ENCODE assay signal across 18 cellular contexts in genomic region chr11:96204366-96204659, GRCh38.
A peak's percentile ranks its signal among the peaks of the same experiment; 100 is the strongest.
DNase-seq lines count a peak whose midpoint lies in the region; ATAC-seq and TF ChIP-seq lines count a peak whose summit lies in the region.
"Had no signal": no experiment of that assay in that cellular context is flagged by ENCODE, and none has a peak within 500 bp of the region (broad histone marks: within the 10 kb centered on the region; RNA-seq: fewer than 3 reads in every experiment).

No MANE protein-coding gene starts in this region.

- H3K9me3 ChIP-seq in A673 (ENCODE audit: low read depth, low read length, poor library complexity, severe bottlenecking) (no peaks in the 10 kb centered on the region), mesenchymal stem cell (ENCODE audit: control insufficient read depth, low read length) (no peaks in the 10 kb centered on the region), GM23248 (ENCODE audit: low read depth) (no peaks in the 10 kb centered on the region)
- no peaks in the 10 kb centered on the region for H3K9me3 ChIP-seq in CD8-positive, alpha-beta T cell (ENCODE audit: low read length)
- H3K9me3 ChIP-seq: ascending aorta, BE2C, heart right ventricle, mucosa of descending colon had no signal

- no peak overlapping the region for H2BK15ac ChIP-seq in mesenchymal stem cell (ENCODE audit: low read depth, poor library complexity, severe bottlenecking)

- H3K79me2 ChIP-seq in GM23248 (ENCODE audit: insufficient read depth), result peaks cover 96% of the 10 kb centered on the region

- no peak for ATAC-seq in CD8-positive, alpha-beta T cell
- ATAC-seq in SK-N-SH treated with all-trans-retinoic acid at 6 μM for 48 hours, result no peak
- ATAC-seq in HG03175 (IDR thresholded peaks at IDR 0.05; ENCODE audit: unreplicated experiment), result no peak
- ATAC-seq: heart right ventricle, mucosa of descending colon had no signal

- DNase-seq in A673 (ENCODE audit: low spot score) (no peak), mesenchymal stem cell (peak; percentile 61), GM23248 (no peak), 8988T (no peak)
- no peak for DNase-seq in CD8-positive, alpha-beta T cell
- DNase-seq in activated naive CD8-positive, alpha-beta T cell treated with anti-CD3 and anti-CD28 coated beads for 36 hours, result no peak
- DNase-seq: BE2C, cortex of kidney, DMS53, heart right ventricle, IMR-90, mucosa of descending colon, MV-4-11, NCI-H2029 treated with DMSO at 0.1 percent for 48 hours had no signal

- no peaks in the 10 kb centered on the region for H4K20me1 ChIP-seq in GM23248 (ENCODE audit: insufficient read depth)

- peak overlapping the region; percentile 89 for H3K27ac Mint-ChIP-seq in CD8-positive, alpha-beta T cell
- H3K27ac Mint-ChIP-seq in activated naive CD8-positive, alpha-beta T cell treated with anti-CD3 and anti-CD28 coated beads for 36 hours, result peak overlapping the region; percentile 91

- H3K4me1 ChIP-seq in A673 (ENCODE audit: insufficient read depth, low read length, poor library complexity, severe bottlenecking), result peaks cover 79% of the 10 kb centered on the region
- peaks cover 83% of the 10 kb centered on the region for H3K4me1 ChIP-seq in CD8-positive, alpha-beta T cell (ENCODE audit: insufficient read depth, low read length)
- peaks cover 5% of the 10 kb centered on the region for H3K4me1 ChIP-seq in mesenchymal stem cell (ENCODE audit: control insufficient read depth, insufficient read depth, low read depth, low read length)
- H3K4me1 ChIP-seq in GM23248 (ENCODE audit: insufficient read depth), result peaks cover 40% of the 10 kb centered on the region

- H3K4me2 ChIP-seq in mesenchymal stem cell (ENCODE audit: low read length, poor library complexity, severe bottlenecking) (no peak overlapping the region), GM23248 (ENCODE audit: unreplicated experiment) (no peak overlapping the region)

- H3K27me3 ChIP-seq in A673 (replicated peaks; ENCODE audit: insufficient read depth, low read depth, low read length, poor library complexity) (no peaks in the 10 kb centered on the region), mesenchymal stem cell (ENCODE audit: control insufficient read depth in 1 of 2, insufficient read depth in 1 of 2, low read length in 2 of 2) (no peaks in the 10 kb centered on the region), GM23248 (replicated peaks; ENCODE audit: insufficient read depth) (no peaks in the 10 kb centered on the region)
- no peaks in the 10 kb centered on the region for H3K27me3 ChIP-seq in CD8-positive, alpha-beta T cell (ENCODE audit: insufficient read depth, low read length)
- H3K27me3 ChIP-seq: ascending aorta, BE2C, heart right ventricle had no signal

- no peak overlapping the region for H2AFZ ChIP-seq in mesenchymal stem cell (ENCODE audit: low read depth, low read length)
- no peak overlapping the region for H2AFZ ChIP-seq in GM23248

- H2AK5ac ChIP-seq in mesenchymal stem cell (ENCODE audit: low read length, severe bottlenecking), result peak overlapping the region; percentile 94

- H3K4me3 ChIP-seq in A673 (ENCODE audit: low read depth, low read length, poor library complexity, severe bottlenecking) (no peak overlapping the region), mesenchymal stem cell (ENCODE audit: insufficient read depth in 1 of 2, low read depth in 1 of 2, low read length in 2 of 2) (no peak overlapping the region), GM23248 (no peak overlapping the region)
- H3K4me3 ChIP-seq in CD8-positive, alpha-beta T cell (ENCODE audit: low read depth, low read length), result no peak overlapping the region
- H3K4me3 ChIP-seq: ascending aorta, heart right ventricle, mucosa of descending colon, SK-N-MC had no signal

- H3F3A ChIP-seq in GM23248 (ENCODE audit: insufficient read depth), result peaks cover 31% of the 10 kb centered on the region

- H3K9ac ChIP-seq in mesenchymal stem cell (ENCODE audit: low read length) (no peak overlapping the region), GM23248 (no peak overlapping the region)

- no peak overlapping the region for H2BK5ac ChIP-seq in mesenchymal stem cell (ENCODE audit: low read depth, low read length, poor library complexity, severe bottlenecking)

- H4K91ac ChIP-seq in mesenchymal stem cell (ENCODE audit: low read length), result no peak overlapping the region

- peaks cover 33% of the 10 kb centered on the region for H3K36me3 Mint-ChIP-seq in CD8-positive, alpha-beta T cell
- peaks cover 40% of the 10 kb centered on the region for H3K36me3 Mint-ChIP-seq in activated naive CD8-positive, alpha-beta T cell treated with anti-CD3 and anti-CD28 coated beads for 36 hours

- no peaks in the 10 kb centered on the region for H3K27me3 Mint-ChIP-seq in CD8-positive, alpha-beta T cell (ENCODE audit: low read depth)
- H3K27me3 Mint-ChIP-seq in activated naive CD8-positive, alpha-beta T cell treated with anti-CD3 and anti-CD28 coated beads for 36 hours, result no peaks in the 10 kb centered on the region

- H3K36me3 ChIP-seq in A673 (ENCODE audit: insufficient read depth, low read length, poor library complexity, severe bottlenecking) (no peaks in the 10 kb centered on the region), mesenchymal stem cell (ENCODE audit: control insufficient read depth in 1 of 2, insufficient read depth in 2 of 2, low read depth in 1 of 2, low read length in 2 of 2) (peaks cover 0 to 3% of the 10 kb centered on the region in 2 experiments), GM23248 (ENCODE audit: low read depth) (no peaks in the 10 kb centered on the region)
- H3K36me3 ChIP-seq in CD8-positive, alpha-beta T cell (ENCODE audit: insufficient read depth, low read length), result no peaks in the 10 kb centered on the region
- H3K36me3 ChIP-seq: ascending aorta, BE2C, heart right ventricle had no signal

- no peak overlapping the region for H3K23ac ChIP-seq in mesenchymal stem cell (ENCODE audit: low read length in 2 of 2)

- H3K18ac ChIP-seq in mesenchymal stem cell (ENCODE audit: low read depth in 1 of 2, low read length in 2 of 2), result peak overlapping the region in 1 of 2 experiments; percentile 66

- intact Hi-C loops in A673 (cut with micrococcal nuclease; ENCODE audit: unreplicated experiment), result no loop called here
- intact Hi-C loops in CD8-positive, alpha-beta T cell (cut with DNase I, micrococcal nuclease), result loop anchor here in 1 of 2 experiments (2.0 to 10.0 kb wide), 4 partner anchors 16 to 190 kb away; no protein-coding TSS in a partner anchor

- H3K9me2 ChIP-seq in GM23248 (ENCODE audit: insufficient read depth), result no peaks in the 10 kb centered on the region

- no peak overlapping the region for H3K14ac ChIP-seq in mesenchymal stem cell (ENCODE audit: low read length in 2 of 2)

- CTCF ChIA-PET in A673 (lab: Charles Lee), result no interaction called here
- CTCF ChIA-PET in CD8-positive, alpha-beta T cell (lab: Charles Lee), result interaction anchor here (1.3 kb wide), 1 partner anchor 135 kb away, joined by 3 read pairs; no protein-coding TSS in a partner anchor

- H3K4ac ChIP-seq in mesenchymal stem cell (ENCODE audit: low read depth in 1 of 2, low read length in 2 of 2), result no peak overlapping the region

- peaks cover 86% of the 10 kb centered on the region for H3K4me1 Mint-ChIP-seq in CD8-positive, alpha-beta T cell (ENCODE audit: low read depth)
- H3K4me1 Mint-ChIP-seq in activated naive CD8-positive, alpha-beta T cell treated with anti-CD3 and anti-CD28 coated beads for 36 hours, result peaks cover 83% of the 10 kb centered on the region

- BruUV-seq in A673 (replicated peaks; lab: Mats Ljungman, UMichigan), result no TSS peak

- no peak overlapping the region for H2BK120ac ChIP-seq in mesenchymal stem cell (ENCODE audit: low read depth, low read length)

- H2BK12ac ChIP-seq in mesenchymal stem cell (ENCODE audit: low read length in 2 of 2), result peak overlapping the region in 1 of 2 experiments; percentile 38

- H3K9me3 Mint-ChIP-seq in CD8-positive, alpha-beta T cell, result no peaks in the 10 kb centered on the region
- H3K9me3 Mint-ChIP-seq in activated naive CD8-positive, alpha-beta T cell treated with anti-CD3 and anti-CD28 coated beads for 36 hours, result peaks cover 11% of the 10 kb centered on the region

- POLR2A ChIA-PET in A673 (lab: Charles Lee; ENCODE audit: low non-redundant PET), result no interaction called here
- POLR2A ChIA-PET in CD8-positive, alpha-beta T cell (lab: Charles Lee), result interaction anchor here (2.2 kb wide), 1 partner anchor 10 kb away, joined by 10 read pairs; no protein-coding TSS in a partner anchor

- H3K79me1 ChIP-seq in mesenchymal stem cell (replicated peaks; ENCODE audit: low read length, poor library complexity, severe bottlenecking), result peaks cover 3% of the 10 kb centered on the region

- no peak overlapping the region for H4K8ac ChIP-seq in mesenchymal stem cell (ENCODE audit: low read length)

- H3K27ac ChIP-seq in A673 (ENCODE audit: low read depth, low read length, poor library complexity, severe bottlenecking) (peak overlapping the region; percentile 12), mesenchymal stem cell (ENCODE audit: low read length, poor library complexity, severe bottlenecking) (peak overlapping the region; percentile 94), GM23248 (no peak overlapping the region)
- peak overlapping the region; percentile 67 for H3K27ac ChIP-seq in CD8-positive, alpha-beta T cell (ENCODE audit: low read depth, low read length)
- H3K27ac ChIP-seq: ascending aorta, SK-N-MC had no signal

- no peak for TF ChIP-seq CTCF in A673 (conservative IDR thresholded peaks at IDR 0.05; ENCODE audit: low read depth, low read length)
- TF ChIP-seq CTCF in CD8-positive, alpha-beta T cell (IDR thresholded peaks at IDR 0.05), result no peak

- in situ Hi-C loops in GM23248 (cut with MboI), result no loop called here

- peak overlapping the region; percentile 47 for H3K4me3 Mint-ChIP-seq in CD8-positive, alpha-beta T cell
- H3K4me3 Mint-ChIP-seq in activated naive CD8-positive, alpha-beta T cell treated with anti-CD3 and anti-CD28 coated beads for 36 hours, result peak overlapping the region; percentile 14

TF ChIP-seq in SK-N-SH treated with all-trans-retinoic acid at 6 μM for 48 hours, 23 proteins besides CTCF, POLR2A, EP300 and RAD21 (continues in another document):
- TF ChIP-seq ZNF8 (CRISPR knock-in tag; IDR thresholded peaks at IDR 0.05) (no peak), TOX (CRISPR knock-in tag; IDR thresholded peaks at IDR 0.05; ENCODE audit: borderline replicate concordance) (no peak), CSDC2 (CRISPR knock-in tag; IDR thresholded peaks at IDR 0.05) (no peak), POU6F1 (CRISPR knock-in tag; IDR thresholded peaks at IDR 0.05; ENCODE audit: borderline replicate concordance, low read depth) (no peak)
